Comparison of ENCODE assay signal across 1 cellular context in the genomic region with DNA sequence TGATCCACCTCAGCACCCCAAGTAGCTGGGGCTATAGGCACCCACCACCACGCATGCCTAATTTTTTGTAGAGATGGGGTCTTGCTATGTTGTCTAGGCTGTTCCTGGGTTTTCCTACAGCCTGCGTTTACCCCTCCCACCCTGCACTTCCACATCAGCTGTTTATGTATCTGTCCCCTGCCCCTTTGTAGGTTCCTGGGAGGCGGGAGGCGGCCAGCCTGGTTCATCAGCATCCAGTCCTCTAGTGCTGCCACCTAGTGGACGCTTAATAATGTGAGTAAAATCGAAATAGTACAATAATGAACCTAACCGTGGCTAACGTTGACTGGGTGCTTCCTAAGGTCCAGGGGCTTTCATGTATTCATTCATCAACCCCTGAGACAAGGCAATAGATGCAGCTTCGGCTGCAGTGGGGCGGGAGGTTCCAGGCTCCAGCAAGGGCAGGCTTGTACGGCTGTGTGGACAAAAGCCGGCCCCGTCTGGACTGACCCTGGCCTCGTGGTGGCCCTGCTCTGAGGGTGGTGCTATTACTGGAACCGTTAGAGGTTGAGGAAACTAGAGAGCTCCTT.
TF ChIP-seq lines count a peak whose summit lies in the region.

No MANE protein-coding gene starts in this region.

TF ChIP-seq in endothelial cell of umbilical vein, 7 proteins besides CTCF, POLR2A, EP300 and RAD21 (continued from another document):
- TF ChIP-seq, protein P1, sequence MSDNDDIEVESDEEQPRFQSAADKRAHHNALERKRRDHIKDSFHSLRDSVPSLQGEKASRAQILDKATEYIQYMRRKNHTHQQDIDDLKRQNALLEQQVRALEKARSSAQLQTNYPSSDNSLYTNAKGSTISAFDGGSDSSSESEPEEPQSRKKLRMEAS (IDR thresholded peaks at IDR 0.05; ENCODE audit: insufficient read depth, insufficient read length) = no peak
TF ChIP-seq in endothelial cell of umbilical vein: peak in this region for 0.
